ENCODE assay signal across 27 cellular contexts in genomic region chr21:34944015-34944755, GRCh38.
DNase-seq lines count a peak whose midpoint lies in the region; ATAC-seq and TF ChIP-seq lines count a peak whose summit lies in the region.
"Had no signal": no experiment of that assay in that cellular context is flagged by ENCODE, and none has a peak within 500 bp of the region (broad histone marks: within the 10 kb centered on the region; RNA-seq: fewer than 3 reads in every experiment).

No MANE protein-coding gene starts in this region.

- peak overlapping the region; percentile 97 for H3K27ac Mint-ChIP-seq in activated T-cell treated with anti-CD3 and anti-CD28 coated beads, Interleukin-2, amount 50 U/mL, for 24 hours
- peak overlapping the region in 6 of 8 donors; percentile 20 to 67 (median 45) for H3K27ac Mint-ChIP-seq in CD8-positive, alpha-beta memory T cell
- H3K27ac Mint-ChIP-seq in WTC11 (no peak overlapping the region), glutamatergic neuron (ENCODE audit: unreplicated experiment) (no peak overlapping the region)
- H3K27ac Mint-ChIP-seq: H9 had no signal

- no peak for TF ChIP-seq CTCF in VCaP (conservative IDR thresholded peaks at IDR 0.05)
- no peak for TF ChIP-seq CTCF in neutrophil (IDR thresholded peaks at IDR 0.05)
- TF ChIP-seq CTCF in WTC11 (IDR thresholded peaks at IDR 0.05), result no peak
- no peak for TF ChIP-seq CTCF in glutamatergic neuron (IDR thresholded peaks at IDR 0.05; ENCODE audit: partially characterized antibody, unreplicated experiment)

- no peaks in the 10 kb centered on the region for H3K27me3 Mint-ChIP-seq in activated T-cell treated with anti-CD3 and anti-CD28 coated beads, Interleukin-2, amount 50 U/mL, for 24 hours
- H3K27me3 Mint-ChIP-seq in activated T-cell treated with anti-CD3 and anti-CD28 coated beads, Interleukin-2, amount 50 U/mL, for 4 hours (ENCODE audit: low read depth), result no peaks in the 10 kb centered on the region
- no peaks in the 10 kb centered on the region for H3K27me3 Mint-ChIP-seq in CD8-positive, alpha-beta memory T cell
- H3K27me3 Mint-ChIP-seq in WTC11 (ENCODE audit: low read depth) (no peaks in the 10 kb centered on the region), glutamatergic neuron (ENCODE audit: unreplicated experiment) (peaks cover 2% of the 10 kb centered on the region)
- H3K27me3 Mint-ChIP-seq: naive B cell had no signal

- POLR2A ChIA-PET in CD8-positive, alpha-beta memory T cell (lab: Charles Lee), result interaction anchor here (0.6 kb wide), 1 partner anchor 120 kb away, joined by 3 read pairs; no protein-coding TSS in a partner anchor
- POLR2A ChIA-PET in WTC11 (lab: Charles Lee), result no interaction called here

- H3K27ac ChIP-seq in CD8-positive, alpha-beta memory T cell (ENCODE audit: low read depth, low read length), result no peak overlapping the region
- H3K27ac ChIP-seq in VCaP (peak overlapping the region; percentile 24), neutrophil (peak overlapping the region; percentile 72)
- H3K27ac ChIP-seq: colonic mucosa, hepatocyte, thoracic aorta, vagina had no signal

- peaks cover 9% of the 10 kb centered on the region for H3K36me3 Mint-ChIP-seq in activated T-cell treated with anti-CD3 and anti-CD28 coated beads, Interleukin-2, amount 50 U/mL, for 24 hours (ENCODE audit: low read depth)
- peaks cover 23% of the 10 kb centered on the region for H3K36me3 Mint-ChIP-seq in activated T-cell treated with anti-CD3 and anti-CD28 coated beads, Interleukin-2, amount 50 U/mL, for 4 hours (ENCODE audit: insufficient read depth)
- peaks cover 0 to 13% (median 11%) of the 10 kb centered on the region in 3 donors for H3K36me3 Mint-ChIP-seq in CD8-positive, alpha-beta memory T cell
- no peaks in the 10 kb centered on the region for H3K36me3 Mint-ChIP-seq in WTC11
- H3K36me3 Mint-ChIP-seq in glutamatergic neuron (ENCODE audit: unreplicated experiment), result no peaks in the 10 kb centered on the region

- peaks cover 85% of the 10 kb centered on the region for H3K4me1 ChIP-seq in CD8-positive, alpha-beta memory T cell (ENCODE audit: insufficient read depth, low read length)
- peaks cover 36 to 71% of the 10 kb centered on the region in 2 experiments for H3K4me1 ChIP-seq in neutrophil (ENCODE audit: control insufficient read depth in 1 of 2, insufficient read depth in 1 of 2, low read depth in 1 of 2, low read length in 1 of 2)
- H3K4me1 ChIP-seq: BE2C, colonic mucosa, vagina had no signal

- H3K4me3 Mint-ChIP-seq in activated T-cell treated with anti-CD3 and anti-CD28 coated beads, Interleukin-2, amount 50 U/mL, for 24 hours, result no peak overlapping the region
- no peak overlapping the region for H3K4me3 Mint-ChIP-seq in activated T-cell treated with anti-CD3 and anti-CD28 coated beads, Interleukin-2, amount 50 U/mL, for 4 hours
- peak overlapping the region in 1 of 7 donors; percentile 17 for H3K4me3 Mint-ChIP-seq in CD8-positive, alpha-beta memory T cell
- no peak overlapping the region for H3K4me3 Mint-ChIP-seq in WTC11
- H3K4me3 Mint-ChIP-seq in glutamatergic neuron (ENCODE audit: unreplicated experiment), result no peak overlapping the region
- H3K4me3 Mint-ChIP-seq: H9, immature natural killer cell, naive B cell had no signal

- peaks cover 4% of the 10 kb centered on the region for H3K9me3 Mint-ChIP-seq in activated T-cell treated with anti-CD3 and anti-CD28 coated beads, Interleukin-2, amount 50 U/mL, for 24 hours
- no peaks in the 10 kb centered on the region for H3K9me3 Mint-ChIP-seq in activated T-cell treated with anti-CD3 and anti-CD28 coated beads, Interleukin-2, amount 50 U/mL, for 4 hours
- H3K9me3 Mint-ChIP-seq in CD8-positive, alpha-beta memory T cell, result no peaks in the 10 kb centered on the region
- H3K9me3 Mint-ChIP-seq in WTC11, result 0 out of 2 replicates have a peak, but pooled peaks cover 5% of the 10 kb centered on the region
- peaks cover 1% of the 10 kb centered on the region for H3K9me3 Mint-ChIP-seq in glutamatergic neuron (ENCODE audit: unreplicated experiment)
- H3K9me3 Mint-ChIP-seq: H9, immature natural killer cell had no signal

- H3K4me1 Mint-ChIP-seq in activated T-cell treated with anti-CD3 and anti-CD28 coated beads, Interleukin-2, amount 50 U/mL, for 24 hours (ENCODE audit: low read depth), result peaks cover 97% of the 10 kb centered on the region
- peaks cover 96% of the 10 kb centered on the region for H3K4me1 Mint-ChIP-seq in activated T-cell treated with anti-CD3 and anti-CD28 coated beads, Interleukin-2, amount 50 U/mL, for 4 hours (ENCODE audit: low read depth)
- H3K4me1 Mint-ChIP-seq in CD8-positive, alpha-beta memory T cell, result peaks cover 85 to 97% (median 96%) of the 10 kb centered on the region in 3 donors
- H3K4me1 Mint-ChIP-seq in WTC11, result peaks cover 5% of the 10 kb centered on the region
- H3K4me1 Mint-ChIP-seq in glutamatergic neuron (ENCODE audit: low read depth, unreplicated experiment), result no peaks in the 10 kb centered on the region

- H3K36me3 ChIP-seq in CD8-positive, alpha-beta memory T cell (ENCODE audit: insufficient read depth, low read length), result no peaks in the 10 kb centered on the region
- H3K36me3 ChIP-seq in neutrophil, result no peaks in the 10 kb centered on the region
- H3K36me3 ChIP-seq: BE2C, colonic mucosa, thoracic aorta, vagina had no signal

- H3K4me3 ChIP-seq in CD8-positive, alpha-beta memory T cell (ENCODE audit: low read length), result no peak overlapping the region
- no peak overlapping the region for H3K4me3 ChIP-seq in neutrophil (ENCODE audit: low read depth in 1 of 2, low read length in 1 of 2)
- H3K4me3 ChIP-seq: colonic mucosa, hepatocyte, smooth muscle cell, thoracic aorta, vagina had no signal

- ATAC-seq in activated T-cell treated with anti-CD3 and anti-CD28 coated beads, Interleukin-2, amount 50 U/mL, for 4 hours, result no peak
- ATAC-seq in WTC11, result no peak
- ATAC-seq: left lobe of liver had no signal

- no peaks in the 10 kb centered on the region for H3K27me3 ChIP-seq in CD8-positive, alpha-beta memory T cell (ENCODE audit: insufficient read depth, low read length, poor library complexity, severe bottlenecking)
- no peaks in the 10 kb centered on the region for H3K27me3 ChIP-seq in neutrophil
- H3K27me3 ChIP-seq: BE2C, colonic mucosa, hepatocyte, vagina had no signal

- CTCF ChIA-PET in CD8-positive, alpha-beta memory T cell (lab: Charles Lee), result interaction anchor here (1.3 kb wide), 1 partner anchor 10 kb away, joined by 4 read pairs; no protein-coding TSS in a partner anchor
- CTCF ChIA-PET in WTC11 (lab: Charles Lee), result no interaction called here

- no peak for DNase-seq in activated T-cell treated with anti-CD3 and anti-CD28 coated beads, Interleukin-2, amount 50 U/mL, for 24 hours
- DNase-seq in activated T-cell treated with anti-CD3 and anti-CD28 coated beads, Interleukin-2, amount 50 U/mL, for 4 hours, result no peak
- DNase-seq in CD8-positive, alpha-beta memory T cell, result no peak
- DNase-seq in WTC11 (ENCODE audit: low spot score) (no peak), glutamatergic neuron (no peak), LoVo (ENCODE audit: low spot score) (no peak)
- DNase-seq: activated CD4-positive, CD25-positive, alpha-beta regulatory T cell; activated effector memory CD4-positive, alpha-beta T cell treated with anti-CD3 and anti-CD28 coated beads, Interleukin-2, amount 50 U/mL, for 16 hours; BE2C; colonic mucosa; effector memory CD4-positive, alpha-beta T cell; H9; immature natural killer cell; naive B cell; NCI-H1436; NCI-H446 treated with DMSO at 0.1 percent for 48 hours; OCI-M1; SK-N-SH; stimulated activated CD4-positive, alpha-beta T cell treated with anti-CD3 and anti-CD28 coated beads, Interleukin-2, amount 100 ng/mL, for 24 hours; T-helper 9 cell had no signal

- H3K9me3 ChIP-seq in CD8-positive, alpha-beta memory T cell (ENCODE audit: low read length), result no peaks in the 10 kb centered on the region
- no peaks in the 10 kb centered on the region for H3K9me3 ChIP-seq in neutrophil
- H3K9me3 ChIP-seq: BE2C, colonic mucosa, SK-N-SH, thoracic aorta, vagina had no signal

TF ChIP-seq in WTC11, 78 proteins besides CTCF, POLR2A, EP300 and RAD21:
- TF ChIP-seq ZMAT4 (CRISPR knock-in tag; IDR thresholded peaks at IDR 0.05) (no peak), USF2 (CRISPR knock-in tag; IDR thresholded peaks at IDR 0.05) (no peak), ZNF416 (CRISPR knock-in tag; IDR thresholded peaks at IDR 0.05) (no peak), ERG (CRISPR knock-in tag; IDR thresholded peaks at IDR 0.05) (no peak), FOXK1 (CRISPR knock-in tag; IDR thresholded peaks at IDR 0.05) (no peak)

Comparison
In these comparisons a context has a peak if more than half of its experiments do, and no peak if none do; other contexts are left out.
1. H3K27ac Mint-ChIP-seq: peak in activated T-cell treated with anti-CD3 and anti-CD28 coated beads, Interleukin-2, amount 50 U/mL, for 24 hours (single experiment) and CD8-positive, alpha-beta memory T cell (6 of 8); none in WTC11 (single experiment) and glutamatergic neuron (single experiment).